Comparison of ENCODE assay signal across 9 cellular contexts in genomic region chr5:94283093-94283492, GRCh38.
"Had no signal": no experiment of that assay in that cellular context is flagged by ENCODE, and none has a peak within 500 bp of the region (broad histone marks: within the 10 kb centered on the region; RNA-seq: fewer than 3 reads in every experiment).

No MANE protein-coding gene starts in this region.

- DNase-seq: H7, HFFc6, IMR-90, KG1 had no signal

- H3K4me1 ChIP-seq: HAP-1 had no signal

- H3K4me3 Mint-ChIP-seq: GM23338, HFFc6 had no signal

- H3K4me2 ChIP-seq: GM23338 had no signal

- H3K9me3 ChIP-seq: HAP-1 had no signal

- H3K4me3 ChIP-seq: GM23338, HAP-1, K562 had no signal

- FAIRE-seq: HTR-8/SVneo, K562 had no signal

- H3K27ac Mint-ChIP-seq: GM23338, HFFc6 had no signal

- H3K9me3 Mint-ChIP-seq: GM23338, HFFc6 had no signal

- H3K36me3 ChIP-seq: HAP-1 had no signal

- H2AFZ ChIP-seq: GM23338 had no signal

- ATAC-seq: GM23338, HCT116, K562 had no signal
